Comparison of ENCODE assay signal across 8 cellular contexts in genomic region chr4:110198472-110199419, GRCh38. TPM values are rescaled to one million over a fixed set of nuclear protein-coding genes. Genes with fewer than 3 reads are reported as not detected.
A peak's percentile ranks its signal among the peaks of the same experiment; 100 is the strongest.
DNase-seq lines count a peak whose midpoint lies in the region; ATAC-seq and TF ChIP-seq lines count a peak whose summit lies in the region.

ELOVL6 (minus strand) TSS chr4:110198615; CDS start chr4:110198335, 280 bp downstream.

- H3K27ac ChIP-seq in H9 (ENCODE audit: insufficient read length, low read depth, low read length) (peak within 1 kb of the TSS; percentile 73), ectodermal cell (ENCODE audit: insufficient read depth, low read depth, low read length, poor library complexity, severe bottlenecking) (peak within 1 kb of the TSS; percentile 86), right lobe of liver (peak within 1 kb of the TSS; percentile 87 to 91 (median 88))

- H3K4me2 ChIP-seq in H9 (ENCODE audit: insufficient read depth, insufficient read length, low read length), result peak within 1 kb of the TSS; percentile 88

- no peak within 1 kb of the TSS for H3K4ac ChIP-seq in H9 (ENCODE audit: low read depth, low read length)

- ATAC-seq in right lobe of liver, result peak; percentile 52 to 67 (median 56)
- ATAC-seq in HG03280 (IDR thresholded peaks at IDR 0.05; ENCODE audit: unreplicated experiment), result no peak

- TF ChIP-seq POLR2A in right lobe of liver (IDR thresholded peaks at IDR 0.05), result peak; percentile 59

- H3K27me3 Mint-ChIP-seq in Calu3 (ENCODE audit: unreplicated experiment) (no peaks in the 10 kb centered on the region), H9 (ENCODE audit: low read depth) (no peaks in the 10 kb centered on the region)

- H3K9me3 Mint-ChIP-seq in Calu3 (ENCODE audit: low read depth, unreplicated experiment) (no peaks in the 10 kb centered on the region), H9 (no peaks in the 10 kb centered on the region)

- H3K4me3 Mint-ChIP-seq in Calu3 (ENCODE audit: low read depth, unreplicated experiment) (peak within 1 kb of the TSS; percentile 79), H9 (peak within 1 kb of the TSS; percentile 93 to 94)

- peak within 1 kb of the TSS; percentile 82 for H3K14ac ChIP-seq in H9 (ENCODE audit: insufficient read depth, low read length)

- H3K79me1 ChIP-seq in H9 (ENCODE audit: insufficient read depth, low read depth, low read length, poor library complexity, severe bottlenecking), result no peaks in the 10 kb centered on the region

- no peak within 1 kb of the TSS for H2AFZ ChIP-seq in H9 (ENCODE audit: low read length)

- H3K27me3 ChIP-seq in H9 (ENCODE audit: insufficient read depth, low read length) (no peaks in the 10 kb centered on the region), ectodermal cell (ENCODE audit: control insufficient read depth, insufficient read depth, low read length, poor library complexity, severe bottlenecking) (no peaks in the 10 kb centered on the region), right lobe of liver (no peaks in the 10 kb centered on the region)

- peaks cover 43% of the 10 kb centered on the region for H3K36me3 Mint-ChIP-seq in Calu3 (ENCODE audit: insufficient read depth, unreplicated experiment)
- peaks cover 0 to 2% (median under 1%) of the 10 kb centered on the region in 3 experiments; a peak in 3 of 7 replicates for H3K36me3 Mint-ChIP-seq in H9 (ENCODE audit: insufficient read depth in 1 of 3, low read depth in 3 of 3)

- no peak within 1 kb of the TSS for H4K5ac ChIP-seq in H9 (ENCODE audit: insufficient read length, low read depth, low read length)

- H3K9me3 ChIP-seq in H9 (ENCODE audit: control insufficient read depth, low read depth, low read length) (no peaks in the 10 kb centered on the region), ectodermal cell (ENCODE audit: control insufficient read depth, low read length) (no peaks in the 10 kb centered on the region), right lobe of liver (no peaks in the 10 kb centered on the region)

- H3K27ac Mint-ChIP-seq in Calu3 (ENCODE audit: unreplicated experiment) (peak within 1 kb of the TSS; percentile 86), H9 (peak within 1 kb of the TSS; percentile 95 to 99 (median 98))

- 0 out of 2 replicates have a peak, but pooled peaks cover 3% of the 10 kb centered on the region for H3K4me1 ChIP-seq in H9 (ENCODE audit: insufficient read depth, low read length)
- H3K4me1 ChIP-seq in ectodermal cell (ENCODE audit: control insufficient read depth, insufficient read depth, low read length), result peaks cover 16% of the 10 kb centered on the region
- H3K4me1 ChIP-seq in right lobe of liver, result peaks cover 0 to 41% (median 12%) of the 10 kb centered on the region in 4 donors

- H2BK120ac ChIP-seq in H9 (ENCODE audit: low read depth, low read length, poor library complexity, severe bottlenecking), result no peak within 1 kb of the TSS

- H3K4me3 ChIP-seq in ectodermal cell (ENCODE audit: insufficient read depth, low read depth, low read length) (peak within 1 kb of the TSS; percentile 76), right lobe of liver (peak within 1 kb of the TSS; percentile 71 to 98 (median 84))

- peaks cover 44% of the 10 kb centered on the region for H3K4me1 Mint-ChIP-seq in Calu3 (ENCODE audit: low read depth, unreplicated experiment)
- H3K4me1 Mint-ChIP-seq in H9, result peaks cover 33 to 41% of the 10 kb centered on the region in 2 experiments

- WGBS in H9 (ENCODE audit: extremely low coverage, insufficient read length, low lambda C conversion rate), result no CpG with 5 or more reads among the region's 45 CpGs
- WGBS in ectodermal cell, 2 experiments, result 1% methylated on average over 44 to 45 of the region's 45 CpGs
- WGBS in right lobe of liver (ENCODE audit: insufficient coverage, low coverage, low lambda C conversion rate, missing lambda C conversion rate), result 2% methylated on average over 44 of the region's 45 CpGs

- no peak within 1 kb of the TSS for H2BK20ac ChIP-seq in H9 (ENCODE audit: low read depth, low read length, poor library complexity, severe bottlenecking)

- H2BK12ac ChIP-seq in H9 (ENCODE audit: insufficient read length, low read depth, low read length), result no peak within 1 kb of the TSS

- H4K91ac ChIP-seq in H9 (ENCODE audit: insufficient read length, low read depth, low read length), result no peak within 1 kb of the TSS

- H4K8ac ChIP-seq in H9 (replicated peaks; ENCODE audit: insufficient read length, low read depth, low read length), result no peak within 1 kb of the TSS

- H3K18ac ChIP-seq in H9 (ENCODE audit: insufficient read length, low read depth, low read length), result peak within 1 kb of the TSS; percentile 25

- CTCF ChIA-PET in Calu3 (lab: Charles Lee), result interaction anchor here (0.6 kb wide), 3 partner anchors 25 to 519 kb away, joined by 4 to 6 read pairs (median 5); no protein-coding TSS in a partner anchor

- H2BK5ac ChIP-seq in H9 (ENCODE audit: insufficient read length, low read length), result peak within 1 kb of the TSS; percentile 20

- H2BK15ac ChIP-seq in H9 (ENCODE audit: low read depth, low read length), result no peak within 1 kb of the TSS

- no peaks in the 10 kb centered on the region for H4K20me1 ChIP-seq in H9 (ENCODE audit: control insufficient read depth, insufficient read depth, insufficient read length)

- peak; percentile 55 for DNase-seq in Calu3
- DNase-seq in H9, result peak; percentile 91
- DNase-seq in NCI-H2227 (lab: John Stamatoyannopoulos, UW; ENCODE audit: unreplicated experiment), result peak; percentile 78
- peak; percentile 56 for DNase-seq in activated CD4-positive, alpha-beta T cell treated with anti-CD3 and anti-CD28 coated beads for 48 hours
- peak; percentile 87 to 93 (median 90) for DNase-seq in right lobe of liver
- DNase-seq in stimulated activated CD4-positive, alpha-beta T cell treated with anti-CD3 and anti-CD28 coated beads, Interleukin-4, amount 100 ng/mL, for 1 hour, result peak; percentile 31

- peaks cover 3% of the 10 kb centered on the region; the same call in 1 of the 2 replicates for H3K79me2 ChIP-seq in H9 (ENCODE audit: insufficient read depth, low read length)

- H3K36me3 ChIP-seq in ectodermal cell (ENCODE audit: control insufficient read depth, insufficient read depth, low read length), result no peaks in the 10 kb centered on the region
- no peaks in the 10 kb centered on the region for H3K36me3 ChIP-seq in right lobe of liver

- peak within 1 kb of the TSS; percentile 28 for H3K56ac ChIP-seq in H9 (ENCODE audit: insufficient read length, low read depth, low read length)

- TF ChIP-seq CTCF in Calu3 (IDR thresholded peaks at IDR 0.05; ENCODE audit: unreplicated experiment), result no peak
- no peak for TF ChIP-seq CTCF in H9 (conservative IDR thresholded peaks at IDR 0.05)
- no peak for TF ChIP-seq CTCF in right lobe of liver (IDR thresholded peaks at IDR 0.05)

- H3K23ac ChIP-seq in H9 (ENCODE audit: insufficient read length, low read depth, low read length), result no peak within 1 kb of the TSS

- H3K9ac ChIP-seq in H9 (ENCODE audit: extremely low read depth, insufficient read length, low read length), result peak within 1 kb of the TSS; percentile 92

- H3K23me2 ChIP-seq in H9 (ENCODE audit: insufficient read length, low read depth, low read length, poor library complexity, severe bottlenecking), result peaks cover 18% of the 10 kb centered on the region

- BruUV-seq in Calu3 (replicated peaks; lab: Mats Ljungman, UMichigan), result no TSS peak

- H3T11ph ChIP-seq in H9 (ENCODE audit: low read length), result no peak within 1 kb of the TSS

- intact Hi-C loops in Calu3 (cut with micrococcal nuclease; ENCODE audit: unreplicated experiment), result loop anchor here (10.0 kb wide), 2 partner anchors 194 to 316 kb away; no protein-coding TSS in a partner anchor
- intact Hi-C loops in right lobe of liver (cut with DNase I), result no loop called here

- no peak within 1 kb of the TSS for H2AK5ac ChIP-seq in H9 (ENCODE audit: insufficient read length, low read length)

RNA-seq across cellular contexts. Expression of gene ELOVL6, which starts in this region (rescaled TPM):
- 26.1 and 31.3 TPM in 2 replicates for total RNA-seq in Calu3 (2022)
- total RNA-seq in H9 (2021), result 62.6 and 64.6 TPM in 2 replicates
- 67.8 TPM for polyA plus RNA-seq in ectodermal cell (2013, experiment 1 of 4)
- 57.2 TPM for polyA plus RNA-seq in ectodermal cell (2013, experiment 2 of 4)
- polyA plus RNA-seq in ectodermal cell (2013, experiment 3 of 4), result 48.5 TPM
- polyA plus RNA-seq in ectodermal cell (2013, experiment 4 of 4), result 49.6 TPM
- total RNA-seq in right lobe of liver, result 10 to 100 TPM; 21.5 to 94.8 (median 31.2) TPM

Comparison
In these comparisons a context has a peak if more than half of its experiments do, and no peak if none do; other contexts are left out.
1. DNase-seq: peak in every context shown above with its lines; median percentile 91 in H9; 90 in right lobe of liver; 78 in NCI-H2227; 56 in activated CD4-positive, alpha-beta T cell treated with anti-CD3 and anti-CD28 coated beads for 48 hours; 55 in Calu3; 31 in stimulated activated CD4-positive, alpha-beta T cell treated with anti-CD3 and anti-CD28 coated beads, Interleukin-4, amount 100 ng/mL, for 1 hour.